ENCODE assay signal across 24 cellular contexts in genomic region chr13:99373436-99373835, GRCh38.
DNase-seq lines count a peak whose midpoint lies in the region; ATAC-seq and TF ChIP-seq lines count a peak whose summit lies in the region.
"Had no signal": no experiment of that assay in that cellular context is flagged by ENCODE, and none has a peak within 500 bp of the region (broad histone marks: within the 10 kb centered on the region; RNA-seq: fewer than 3 reads in every experiment).

No MANE protein-coding gene starts in this region.

- peaks cover 3% of the 10 kb centered on the region; the same call in 1 of the 2 replicates for H3K36me3 ChIP-seq in GM23338 (ENCODE audit: insufficient read depth)
- H3K36me3 ChIP-seq in tibial artery: peaks cover 5 to 57% (median 33%) of the 10 kb centered on the region in 3 donors
- H3K36me3 ChIP-seq: ovary had no signal

- no peaks in the 10 kb centered on the region for H3K9me2 ChIP-seq in GM23338 (ENCODE audit: insufficient read depth)

- H3F3A ChIP-seq in GM23338 (replicated peaks; ENCODE audit: low read depth): no peaks in the 10 kb centered on the region

- H3K36me3 Mint-ChIP-seq in T-helper 2 cell treated with Interferon-gamma antibody and Interleukin-4, amounts not matched to agents 5 μg/mL and 100 μg/mL, for 36 hours (ENCODE audit: low read depth): peaks cover 62% of the 10 kb centered on the region
- H3K36me3 Mint-ChIP-seq in GM23338 (ENCODE audit: low read depth) (peaks cover 12% of the 10 kb centered on the region; the same call in 2 of the 3 replicates), osteocyte (ENCODE audit: unreplicated experiment) (peaks cover 40% of the 10 kb centered on the region)

- no peaks in the 10 kb centered on the region for H3K27me3 Mint-ChIP-seq in T-helper 2 cell treated with Interferon-gamma antibody and Interleukin-4, amounts not matched to agents 5 μg/mL and 100 μg/mL, for 36 hours (ENCODE audit: low read depth)
- H3K27me3 Mint-ChIP-seq in GM23338 (ENCODE audit: insufficient read depth, low read depth, poor library complexity) (peaks cover 13% of the 10 kb centered on the region), osteocyte (ENCODE audit: unreplicated experiment) (no peaks in the 10 kb centered on the region)

- H3K79me2 ChIP-seq in GM23338 (replicated peaks; ENCODE audit: insufficient read depth): no peaks in the 10 kb centered on the region

- H3K4me1 Mint-ChIP-seq in T-helper 2 cell treated with Interferon-gamma antibody and Interleukin-4, amounts not matched to agents 5 μg/mL and 100 μg/mL, for 36 hours (ENCODE audit: low read depth): peaks cover 77% of the 10 kb centered on the region
- H3K4me1 Mint-ChIP-seq in GM23338 (peaks cover 7% of the 10 kb centered on the region), osteocyte (ENCODE audit: unreplicated experiment) (no peaks in the 10 kb centered on the region)

- peak overlapping the region; percentile 1 for H3K4me3 Mint-ChIP-seq in T-helper 2 cell treated with Interferon-gamma antibody and Interleukin-4, amounts not matched to agents 5 μg/mL and 100 μg/mL, for 36 hours
- H3K4me3 Mint-ChIP-seq in GM23338: no peak overlapping the region
- no peak overlapping the region for H3K4me3 Mint-ChIP-seq in osteocyte (ENCODE audit: unreplicated experiment)

- H3K27me3 ChIP-seq in GM23338 (ENCODE audit: insufficient read depth) (no peaks in the 10 kb centered on the region), tibial artery (no peaks in the 10 kb centered on the region)
- H3K27me3 ChIP-seq: cardiac muscle cell, ovary had no signal

- TF ChIP-seq CTCF in GM23338 (conservative IDR thresholded peaks at IDR 0.05; ENCODE audit: low read depth in 2 of 2): no peak
- TF ChIP-seq CTCF in coronary artery (IDR thresholded peaks at IDR 0.05): no peak
- TF ChIP-seq CTCF in osteocyte (IDR thresholded peaks at IDR 0.05): no peak
- no peak for TF ChIP-seq CTCF in tibial artery (IDR thresholded peaks at IDR 0.05)

- H3K9me3 ChIP-seq in tibial artery: no peaks in the 10 kb centered on the region
- H3K9me3 ChIP-seq: ovary had no signal

- no peak overlapping the region for H3K27ac ChIP-seq in GM23338 (ENCODE audit: low read depth)
- H3K27ac ChIP-seq in coronary artery: no peak overlapping the region
- H3K27ac ChIP-seq in tibial artery: no peak overlapping the region
- H3K27ac ChIP-seq: 22Rv1, cardiac muscle cell, ovary had no signal

- no peak overlapping the region for H2AFZ ChIP-seq in GM23338

- intact Hi-C loops in tibial artery (cut with DNase I; ENCODE audit: low total_unique reads): no loop called here

- peaks cover 7% of the 10 kb centered on the region for H3K4me1 ChIP-seq in GM23338 (ENCODE audit: insufficient read depth)
- no peaks in the 10 kb centered on the region for H3K4me1 ChIP-seq in tibial artery

- no peak overlapping the region for H3K4me3 ChIP-seq in GM23338
- no peak overlapping the region for H3K4me3 ChIP-seq in coronary artery
- H3K4me3 ChIP-seq in tibial artery: no peak overlapping the region
- H3K4me3 ChIP-seq: cardiac muscle cell, ovary had no signal

- no peak for ATAC-seq in GM23338
- ATAC-seq: left ventricle myocardium superior had no signal

- no peak overlapping the region for H3K4me2 ChIP-seq in GM23338

- H4K20me1 ChIP-seq in GM23338 (replicated peaks; ENCODE audit: insufficient read depth): no peaks in the 10 kb centered on the region

- peak overlapping the region; percentile 24 for H3K27ac Mint-ChIP-seq in T-helper 2 cell treated with Interferon-gamma antibody and Interleukin-4, amounts not matched to agents 5 μg/mL and 100 μg/mL, for 36 hours
- H3K27ac Mint-ChIP-seq in GM23338 (no peak overlapping the region), osteocyte (ENCODE audit: unreplicated experiment) (no peak overlapping the region)

- DNase-seq in T-helper 2 cell treated with Interferon-gamma antibody and Interleukin-4, amounts not matched to agents 5 μg/mL and 100 μg/mL, for 36 hours (ENCODE audit: low spot score): no peak
- no peak for DNase-seq in T-helper 2 cell
- no peak for DNase-seq in GM23338 (ENCODE audit: low spot score)
- DNase-seq in coronary artery (ENCODE audit: low spot score): peak; percentile 65
- peak; percentile 71 for DNase-seq in osteocyte (ENCODE audit: extremely low spot score, unreplicated experiment)
- DNase-seq in tibial artery: no peak
- DNase-seq in T-helper 9 cell: no peak
- no peak for DNase-seq in ecto neural progenitor cell (ENCODE audit: low spot score)
- DNase-seq: activated CD4-positive, alpha-beta T cell treated with anti-CD3 and anti-CD28 coated beads, Interleukin-2, amount 50 U/mL, for 4 hours; activated effector memory CD4-positive, alpha-beta T cell treated with Interleukin-2 at 50 U/mL for 16 hours; AML-193; amygdala; DMS 273 treated with DMSO at 0.1 percent for 48 hours; GDM1; GOT3; Kasumi-1; left ventricle myocardium superior; NCI-H1048; NCI-H2029 treated with DMSO at 0.1 percent for 48 hours; NCI-H446; ovary; substantia nigra had no signal

- no peaks in the 10 kb centered on the region for H3K9me3 Mint-ChIP-seq in T-helper 2 cell treated with Interferon-gamma antibody and Interleukin-4, amounts not matched to agents 5 μg/mL and 100 μg/mL, for 36 hours
- H3K9me3 Mint-ChIP-seq in GM23338 (no peaks in the 10 kb centered on the region), osteocyte (ENCODE audit: unreplicated experiment) (no peaks in the 10 kb centered on the region)

TF ChIP-seq in GM23338, 12 proteins besides CTCF, POLR2A, EP300 and RAD21:
- peak; percentile 24 for TF ChIP-seq EZH2phosphoT487 (IDR thresholded peaks at IDR 0.05; ENCODE audit: unreplicated experiment)
- TF ChIP-seq POLR2AphosphoS5 (IDR thresholded peaks at IDR 0.05; ENCODE audit: low read depth): no peak
- TF ChIP-seq, protein P1, sequence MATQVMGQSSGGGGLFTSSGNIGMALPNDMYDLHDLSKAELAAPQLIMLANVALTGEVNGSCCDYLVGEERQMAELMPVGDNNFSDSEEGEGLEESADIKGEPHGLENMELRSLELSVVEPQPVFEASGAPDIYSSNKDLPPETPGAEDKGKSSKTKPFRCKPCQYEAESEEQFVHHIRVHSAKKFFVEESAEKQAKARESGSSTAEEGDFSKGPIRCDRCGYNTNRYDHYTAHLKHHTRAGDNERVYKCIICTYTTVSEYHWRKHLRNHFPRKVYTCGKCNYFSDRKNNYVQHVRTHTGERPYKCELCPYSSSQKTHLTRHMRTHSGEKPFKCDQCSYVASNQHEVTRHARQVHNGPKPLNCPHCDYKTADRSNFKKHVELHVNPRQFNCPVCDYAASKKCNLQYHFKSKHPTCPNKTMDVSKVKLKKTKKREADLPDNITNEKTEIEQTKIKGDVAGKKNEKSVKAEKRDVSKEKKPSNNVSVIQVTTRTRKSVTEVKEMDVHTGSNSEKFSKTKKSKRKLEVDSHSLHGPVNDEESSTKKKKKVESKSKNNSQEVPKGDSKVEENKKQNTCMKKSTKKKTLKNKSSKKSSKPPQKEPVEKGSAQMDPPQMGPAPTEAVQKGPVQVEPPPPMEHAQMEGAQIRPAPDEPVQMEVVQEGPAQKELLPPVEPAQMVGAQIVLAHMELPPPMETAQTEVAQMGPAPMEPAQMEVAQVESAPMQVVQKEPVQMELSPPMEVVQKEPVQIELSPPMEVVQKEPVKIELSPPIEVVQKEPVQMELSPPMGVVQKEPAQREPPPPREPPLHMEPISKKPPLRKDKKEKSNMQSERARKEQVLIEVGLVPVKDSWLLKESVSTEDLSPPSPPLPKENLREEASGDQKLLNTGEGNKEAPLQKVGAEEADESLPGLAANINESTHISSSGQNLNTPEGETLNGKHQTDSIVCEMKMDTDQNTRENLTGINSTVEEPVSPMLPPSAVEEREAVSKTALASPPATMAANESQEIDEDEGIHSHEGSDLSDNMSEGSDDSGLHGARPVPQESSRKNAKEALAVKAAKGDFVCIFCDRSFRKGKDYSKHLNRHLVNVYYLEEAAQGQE (IDR thresholded peaks at IDR 0.05; ENCODE audit: unreplicated experiment): no peak
TF ChIP-seq in GM23338: peak in this region for 1.

Comparison
In these comparisons a context has a peak if more than half of its experiments do, and no peak if none do; other contexts are left out.
1. DNase-seq: peak in coronary artery (single experiment) and osteocyte (single experiment); none in T-helper 2 cell treated with Interferon-gamma antibody and Interleukin-4, amounts not matched to agents 5 μg/mL and 100 μg/mL, for 36 hours (single experiment), T-helper 2 cell (0 of 5), GM23338 (single experiment), tibial artery (0 of 2), T-helper 9 cell (single experiment) and ecto neural progenitor cell (single experiment).